In genomic region chr17:28572294-28573099, GRCh38 we compare ENCODE assay signal across 10 cellular contexts.
DNase-seq lines count a peak whose midpoint lies in the region; ATAC-seq and TF ChIP-seq lines count a peak whose summit lies in the region.
"Had no signal": no experiment of that assay in that cellular context is flagged by ENCODE, and none has a peak within 500 bp of the region (broad histone marks: within the 10 kb centered on the region; RNA-seq: fewer than 3 reads in every experiment).

No MANE protein-coding gene starts in this region.

- no peak for ATAC-seq in stimulated activated memory B cell treated with anti-CD40 and anti-IgM and Interleukin-4, amounts not matched to agents 10 μg/mL and 1 μg/mL and 100 μg/mL, for 72 hours
- ATAC-seq in GM21381 (IDR thresholded peaks at IDR 0.05; ENCODE audit: unreplicated experiment) (no peak), HG03045 (IDR thresholded peaks at IDR 0.05; ENCODE audit: unreplicated experiment) (no peak)

- H3K27me3 Mint-ChIP-seq in stimulated activated memory B cell treated with anti-CD40 and anti-IgM and Interleukin-4, amounts not matched to agents 10 μg/mL and 1 μg/mL and 100 μg/mL, for 72 hours: no peaks in the 10 kb centered on the region

- H3K4me3 ChIP-seq in iPS-20b (ENCODE audit: low read length): peak overlapping the region; percentile 88; the same call in 1 of the 2 replicates

- peak overlapping the region; percentile 81 for H3K27ac Mint-ChIP-seq in stimulated activated memory B cell treated with anti-CD40 and anti-IgM and Interleukin-4, amounts not matched to agents 10 μg/mL and 1 μg/mL and 100 μg/mL, for 72 hours

- H3K9ac ChIP-seq in iPS-20b (ENCODE audit: low read depth, low read length): no peak overlapping the region

- H3K36me3 Mint-ChIP-seq in stimulated activated memory B cell treated with anti-CD40 and anti-IgM and Interleukin-4, amounts not matched to agents 10 μg/mL and 1 μg/mL and 100 μg/mL, for 72 hours: peaks cover 22% of the 10 kb centered on the region

- H3K27me3 ChIP-seq in iPS-20b (ENCODE audit: insufficient read depth, low read length): peaks cover 23% of the 10 kb centered on the region
- H3K27me3 ChIP-seq: cardiac muscle cell had no signal

- H3K4me3 Mint-ChIP-seq in stimulated activated memory B cell treated with anti-CD40 and anti-IgM and Interleukin-4, amounts not matched to agents 10 μg/mL and 1 μg/mL and 100 μg/mL, for 72 hours: peak overlapping the region; percentile 59

- no peaks in the 10 kb centered on the region for H3K9me3 Mint-ChIP-seq in stimulated activated memory B cell treated with anti-CD40 and anti-IgM and Interleukin-4, amounts not matched to agents 10 μg/mL and 1 μg/mL and 100 μg/mL, for 72 hours

- H3K4me1 ChIP-seq in iPS-20b (ENCODE audit: insufficient read depth, low read length): peaks cover 7% of the 10 kb centered on the region; the same call in 1 of the 2 replicates

- no peak for TF ChIP-seq CTCF in VCaP (conservative IDR thresholded peaks at IDR 0.05)

- H3K27ac ChIP-seq in VCaP (peak overlapping the region; percentile 95), iPS-20b (ENCODE audit: low read length) (no peak overlapping the region)
- H3K27ac ChIP-seq: cardiac muscle cell had no signal

- H3K9me3 ChIP-seq in iPS-20b (ENCODE audit: insufficient read depth, low read depth, low read length): no peaks in the 10 kb centered on the region

- H3K36me3 ChIP-seq in iPS-20b (ENCODE audit: insufficient read depth, low read depth, low read length): peaks cover 13% of the 10 kb centered on the region
- H3K36me3 ChIP-seq: cardiac muscle cell had no signal

- H3K4me1 Mint-ChIP-seq in stimulated activated memory B cell treated with anti-CD40 and anti-IgM and Interleukin-4, amounts not matched to agents 10 μg/mL and 1 μg/mL and 100 μg/mL, for 72 hours: peaks cover 60% of the 10 kb centered on the region

- DNase-seq in DMS 273 (lab: John Stamatoyannopoulos, UW; ENCODE audit: unreplicated experiment) (peak; percentile 44), DMS 273 treated with DMSO at 0.1 percent for 48 hours (lab: John Stamatoyannopoulos, UW) (no peak), 8988T (no peak)
- DNase-seq: stimulated activated CD8-positive, alpha-beta memory T cell treated with anti-CD3 and anti-CD28 coated beads, Interleukin-4, amount 100 ng/mL, for 48 hours had no signal
